ENCODE assay signal across 7 cellular contexts in the genomic region with DNA sequence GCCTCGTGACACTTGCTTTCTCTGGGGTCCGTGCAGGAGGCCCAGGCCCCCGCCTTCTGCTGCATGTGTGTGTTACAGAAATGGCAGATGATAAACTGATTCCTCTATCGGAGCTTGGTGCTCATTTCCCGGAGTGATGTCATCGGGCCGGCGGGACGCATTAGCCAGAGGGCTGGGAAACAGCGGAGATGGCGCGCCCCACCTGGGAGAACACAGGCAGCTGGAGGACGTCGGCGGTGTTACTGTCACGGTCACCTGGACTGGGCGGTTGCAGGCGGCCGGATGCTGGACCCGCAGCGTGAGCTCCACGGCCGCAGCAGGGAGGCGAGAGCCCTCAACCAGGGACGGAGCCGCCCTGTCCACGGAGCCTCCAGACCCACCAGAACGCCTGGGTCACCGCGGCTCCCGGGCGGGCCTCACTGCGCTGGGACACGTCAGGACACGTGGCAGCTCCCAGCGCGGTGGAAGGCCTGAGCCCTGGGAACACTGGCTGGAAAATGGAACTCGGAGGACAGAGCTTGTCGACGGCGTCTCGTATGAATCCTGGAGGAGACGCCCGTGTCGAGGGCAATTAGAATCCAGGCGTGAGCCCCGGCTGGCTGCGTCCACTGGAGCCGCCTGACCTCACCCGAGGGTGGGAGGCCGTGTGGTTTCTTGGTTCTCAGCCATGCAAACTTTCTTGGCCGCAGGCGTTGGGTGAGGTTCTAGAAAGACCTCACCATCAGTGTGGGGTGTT.
A peak's percentile ranks its signal among the peaks of the same experiment; 100 is the strongest.
DNase-seq lines count a peak whose midpoint lies in the region; ATAC-seq and TF ChIP-seq lines count a peak whose summit lies in the region.
"Not testable (repeated sequence)": the region's sequence is repeated elsewhere in the genome, so short reads cannot be mapped to it uniquely, and the experiment has no call there.

No MANE protein-coding gene starts in this region.

- not testable (repeated sequence) for H3K9me3 ChIP-seq in SJSA1 (replicated peaks); lower lobe of right lung; ovary; tibial nerve

- H3K36me3 ChIP-seq in SJSA1, lower lobe of right lung, ovary, tibial nerve: not testable (repeated sequence)

- not testable (repeated sequence) for H3K27me3 Mint-ChIP-seq in HFFc6 (ENCODE audit: insufficient read depth)
- H3K27me3 Mint-ChIP-seq in dendritic cell treated with granulocyte-macrophage colony-stimulating factor and Interleukin-4, amounts not matched to agents 40 ng/mL and 50 ng/mL, for 4 days: peaks cover 67% of the 10 kb centered on the region

- peak overlapping the region; percentile 96; the same call in 1 of the 2 replicates for H3K27ac Mint-ChIP-seq in HFFc6
- H3K27ac Mint-ChIP-seq in dendritic cell treated with granulocyte-macrophage colony-stimulating factor and Interleukin-4, amounts not matched to agents 40 ng/mL and 50 ng/mL, for 4 days: peak overlapping the region; percentile 87

- TF ChIP-seq EP300 in ovary (IDR thresholded peaks at IDR 0.05); tibial nerve (IDR thresholded peaks at IDR 0.05): not testable (repeated sequence)

- H3K27ac ChIP-seq in SJSA1: peak overlapping the region; percentile 98
- H3K27ac ChIP-seq in lower lobe of right lung: peak overlapping the region; percentile 86
- peak overlapping the region; percentile 93 to 95 for H3K27ac ChIP-seq in ovary
- H3K27ac ChIP-seq in tibial nerve: peak overlapping the region; percentile 72 to 94 (median 83)

- H3K36me3 Mint-ChIP-seq in HFFc6 (ENCODE audit: low read depth): not testable (repeated sequence)
- H3K36me3 Mint-ChIP-seq in dendritic cell treated with granulocyte-macrophage colony-stimulating factor and Interleukin-4, amounts not matched to agents 40 ng/mL and 50 ng/mL, for 4 days (ENCODE audit: low read depth): peaks cover 59% of the 10 kb centered on the region

- intact Hi-C loops in dendritic cell treated with granulocyte-macrophage colony-stimulating factor and Interleukin-4, amounts not matched to agents 40 ng/mL and 50 ng/mL, for 4 days (cut with micrococcal nuclease): loop anchor here (2.0 kb wide), 1 partner anchor 14 kb away; no protein-coding TSS in a partner anchor
- intact Hi-C loops in Right ventricle myocardium inferior (cut with DNase I); lower lobe of right lung (cut with DNase I); ovary (cut with DNase I): not testable (repeated sequence)

- H3K4me1 Mint-ChIP-seq in HFFc6 (ENCODE audit: low read depth): peaks cover 19% of the 10 kb centered on the region
- H3K4me1 Mint-ChIP-seq in dendritic cell treated with granulocyte-macrophage colony-stimulating factor and Interleukin-4, amounts not matched to agents 40 ng/mL and 50 ng/mL, for 4 days (ENCODE audit: low read depth): peaks cover 58% of the 10 kb centered on the region

- not testable (repeated sequence) for TF ChIP-seq CTCF in HFFc6 (IDR thresholded peaks at IDR 0.05); lower lobe of right lung (IDR thresholded peaks at IDR 0.05); ovary (IDR thresholded peaks at IDR 0.05); tibial nerve (IDR thresholded peaks at IDR 0.05)

- not testable (repeated sequence) for H3K4me3 Mint-ChIP-seq in HFFc6; dendritic cell treated with granulocyte-macrophage colony-stimulating factor and Interleukin-4, amounts not matched to agents 40 ng/mL and 50 ng/mL, for 4 days

- WGBS in ovary, 3 donors: 56 to 77% (median 61%) methylated on average over 53 of the region's 53 CpGs
- 89 to 91% methylated on average over 31 to 51 of the region's 53 CpGs for WGBS in tibial nerve, 2 donors

- H3K4me3 ChIP-seq in SJSA1, lower lobe of right lung, ovary, tibial nerve: not testable (repeated sequence)

- not testable (repeated sequence) for TF ChIP-seq POLR2A in ovary (IDR thresholded peaks at IDR 0.05); tibial nerve (IDR thresholded peaks at IDR 0.05)

- not testable (repeated sequence) for DNase-seq in HFFc6; SJSA1 (ENCODE audit: low read depth in 1 of 2, low spot score in 2 of 2); lower lobe of right lung; tibial nerve (ENCODE audit: low spot score in 2 of 2)
- DNase-seq in Right ventricle myocardium inferior (ENCODE audit: missing footprints): peak; percentile 76
- DNase-seq in ovary: peak; percentile 63 to 82 (median 73)

- H3K9me3 Mint-ChIP-seq in HFFc6; dendritic cell treated with granulocyte-macrophage colony-stimulating factor and Interleukin-4, amounts not matched to agents 40 ng/mL and 50 ng/mL, for 4 days: not testable (repeated sequence)

- H3K27me3 ChIP-seq in SJSA1 (replicated peaks); lower lobe of right lung (ENCODE audit: low read depth); ovary; tibial nerve: not testable (repeated sequence)

- peak; percentile 31 for ATAC-seq in Right ventricle myocardium inferior
- not testable (repeated sequence) for ATAC-seq in lower lobe of right lung

- H3K4me1 ChIP-seq in SJSA1 (replicated peaks) (peaks cover 29% of the 10 kb centered on the region), lower lobe of right lung (peaks cover 14% of the 10 kb centered on the region), ovary (ENCODE audit: insufficient read depth) (peaks cover 43% of the 10 kb centered on the region), tibial nerve (peaks cover 0 to 51% (median 19%) of the 10 kb centered on the region in 4 donors)
